In the genomic region with DNA sequence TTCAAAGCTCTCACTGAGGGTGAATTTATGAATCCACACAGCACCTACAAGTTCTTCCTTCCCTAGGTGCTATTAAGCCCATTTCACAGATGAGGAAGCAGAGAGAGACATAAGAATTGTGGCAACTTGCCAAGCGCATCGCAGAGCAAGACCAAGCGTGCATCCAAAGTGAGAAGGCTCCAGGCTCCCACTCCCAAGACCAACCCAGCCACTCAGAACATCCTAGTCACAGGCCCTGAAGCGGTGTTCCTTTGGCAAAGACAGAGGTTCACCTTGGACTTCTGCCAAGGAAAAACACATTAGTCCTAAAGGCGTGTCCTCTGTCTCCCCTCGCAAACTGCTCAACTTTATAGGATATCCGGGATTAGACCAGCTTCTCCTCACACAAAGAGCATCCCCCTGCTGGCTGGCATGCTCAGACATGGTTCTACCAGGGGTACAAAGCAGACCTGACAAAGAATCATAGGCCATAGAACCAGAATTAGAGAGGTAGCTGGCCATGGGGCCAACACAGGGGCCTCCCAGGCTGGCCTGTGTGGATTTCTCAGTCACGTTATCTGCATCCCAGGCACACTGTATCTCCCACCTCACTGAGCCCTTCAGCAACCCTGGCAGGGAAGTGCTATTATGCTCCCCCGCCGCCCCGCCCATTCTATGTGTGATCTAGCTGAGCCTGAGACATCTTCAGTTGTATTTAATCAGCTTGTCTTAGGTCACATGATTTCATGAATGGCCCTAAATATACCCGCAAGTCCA, we compare ENCODE assay signal across 10 cellular contexts.
DNase-seq lines count a peak whose midpoint lies in the region; ATAC-seq, FAIRE-seq and TF ChIP-seq lines count a peak whose summit lies in the region.
"Had no signal": no experiment of that assay in that cellular context is flagged by ENCODE, and none has a peak within 500 bp of the region (broad histone marks: within the 10 kb centered on the region; RNA-seq: fewer than 3 reads in every experiment).

No MANE protein-coding gene starts in this region.

- H3K9ac ChIP-seq in K562 (ENCODE audit: insufficient read depth in 1 of 2, low read depth in 2 of 2, low read length in 2 of 2) (peak overlapping the region in 1 of 2 experiments; percentile 17; a peak in 2 of 4 replicates), mesenchymal stem cell (ENCODE audit: low read length) (no peak overlapping the region)

- no peak for TF ChIP-seq RAD21 in K562 (CRISPR knock-in tag; conservative IDR thresholded peaks at IDR 0.05 in 1 of 2, IDR thresholded peaks at IDR 0.05 in 1 of 2)

- BruUV-seq in K562 (replicated peaks; lab: Mats Ljungman, UMichigan), result no TSS peak

- DNase-seq in DMS153 (lab: John Stamatoyannopoulos, UW) (peak; percentile 88), NCI-H1694 (lab: John Stamatoyannopoulos, UW) (peak; percentile 17), K562 (ENCODE audit: extremely low read depth in 1 of 4, low spot score in 3 of 4) (peak; percentile 34 to 83 (median 54)), mesenchymal stem cell (no peak), retina (no peak)
- DNase-seq in activated effector memory CD4-positive, alpha-beta T cell treated with anti-CD3 and anti-CD28 coated beads, Interleukin-2, amount 50 U/mL, for 16 hours, result no peak
- DNase-seq: NCI-H2107, psoas muscle had no signal

- H4K20me1 ChIP-seq in K562 (replicated peaks; ENCODE audit: control insufficient read depth, insufficient read depth, low read length), result no peaks in the 10 kb centered on the region

- intact Hi-C loops in K562 (cut with micrococcal nuclease), result no loop called here

- TF ChIP-seq POLR2A in K562 (conservative IDR thresholded peaks at IDR 0.05), result no peak
- no peak for TF ChIP-seq POLR2A in GM18505 (IDR thresholded peaks at IDR 0.05; ENCODE audit: borderline replicate concordance, extremely low read depth, insufficient read depth, insufficient read length)

- no peak overlapping the region for H3K18ac ChIP-seq in mesenchymal stem cell (ENCODE audit: low read depth in 1 of 2, low read length in 2 of 2)

- H3K9me1 ChIP-seq in K562 (ENCODE audit: control insufficient read depth, insufficient read depth, low read length), result no peaks in the 10 kb centered on the region

- H3K4me2 ChIP-seq in K562 (ENCODE audit: insufficient read depth, low read length) (peak overlapping the region; percentile 37; the same call in 1 of the 2 replicates), mesenchymal stem cell (ENCODE audit: low read length, poor library complexity, severe bottlenecking) (no peak overlapping the region)

- H2BK15ac ChIP-seq in mesenchymal stem cell (ENCODE audit: low read depth, poor library complexity, severe bottlenecking), result no peak overlapping the region

- H2BK120ac ChIP-seq in mesenchymal stem cell (ENCODE audit: low read depth, low read length), result no peak overlapping the region

- H3K14ac ChIP-seq in mesenchymal stem cell (ENCODE audit: low read length in 2 of 2), result no peak overlapping the region

- H2AFZ ChIP-seq in K562 (ENCODE audit: low read depth, low read length), result peak overlapping the region; percentile 59; the same call in 1 of the 2 replicates
- H2AFZ ChIP-seq in mesenchymal stem cell (ENCODE audit: low read depth, low read length), result no peak overlapping the region

- no peak overlapping the region for H3K4ac ChIP-seq in mesenchymal stem cell (ENCODE audit: low read depth in 1 of 2, low read length in 2 of 2)

- FAIRE-seq in K562 (lab: Jason Lieb, UNC), result peak; percentile 76

- no peak overlapping the region for H2BK12ac ChIP-seq in mesenchymal stem cell (ENCODE audit: low read length in 2 of 2)

- ATAC-seq in K562 (peak; percentile 97), HG03439 (IDR thresholded peaks at IDR 0.05; ENCODE audit: unreplicated experiment) (no peak), GM18505 (IDR thresholded peaks at IDR 0.05; ENCODE audit: unreplicated experiment) (no peak)

- H3K36me3 ChIP-seq in K562 (ENCODE audit: control insufficient read depth, insufficient read depth, low read length), result no peaks in the 10 kb centered on the region
- H3K36me3 ChIP-seq in mesenchymal stem cell (ENCODE audit: control insufficient read depth in 1 of 2, insufficient read depth in 2 of 2, low read depth in 1 of 2, low read length in 2 of 2), result peaks cover 0 to 10% of the 10 kb centered on the region in 2 experiments

- H4K8ac ChIP-seq in mesenchymal stem cell (ENCODE audit: low read length), result no peak overlapping the region

- H3K4me3 ChIP-seq in K562 (no peak overlapping the region), mesenchymal stem cell (ENCODE audit: insufficient read depth in 1 of 2, low read depth in 1 of 2, low read length in 2 of 2) (no peak overlapping the region)
- H3K4me3 ChIP-seq: psoas muscle had no signal

- no peaks in the 10 kb centered on the region for H3K9me3 ChIP-seq in K562 (replicated peaks; ENCODE audit: control insufficient read depth, insufficient read depth, low read depth, low read length)
- H3K9me3 ChIP-seq in mesenchymal stem cell (ENCODE audit: control insufficient read depth, low read length), result no peaks in the 10 kb centered on the region
- H3K9me3 ChIP-seq: psoas muscle had no signal

- POLR2A ChIA-PET in K562 (lab: Yijun Ruan, JAX), result interaction anchor here (0.7 to 1.0 kb wide), 2 partner anchors 16 to 28 kb away, joined by 3 read pairs; no protein-coding TSS in a partner anchor

- H2AK5ac ChIP-seq in mesenchymal stem cell (ENCODE audit: low read length, severe bottlenecking), result peak overlapping the region; percentile 35

- no peak for TF ChIP-seq CTCF in K562 (IDR thresholded peaks at IDR 0.05 in 2 of 3, conservative IDR thresholded peaks at IDR 0.05 in 1 of 3; ENCODE audit: insufficient read depth in 2 of 3, low read depth in 1 of 3, low read length in 3 of 3)

- H3K79me1 ChIP-seq in mesenchymal stem cell (replicated peaks; ENCODE audit: low read length, poor library complexity, severe bottlenecking), result peaks cover 32% of the 10 kb centered on the region

- no peaks in the 10 kb centered on the region for H3K27me3 ChIP-seq in K562 (ENCODE audit: control insufficient read depth in 2 of 2, insufficient read depth in 2 of 2, low read length in 2 of 2)
- H3K27me3 ChIP-seq in mesenchymal stem cell (ENCODE audit: control insufficient read depth in 1 of 2, insufficient read depth in 1 of 2, low read length in 2 of 2), result no peaks in the 10 kb centered on the region

- in situ Hi-C loops in K562 (cut with MboI), result no loop called here

- TF ChIP-seq EP300 in K562 (IDR thresholded peaks at IDR 0.05; ENCODE audit: low read length), result no peak

- CTCF ChIA-PET in K562 (lab: Yijun Ruan, JAX; ENCODE audit: low intra/inter-chr PET ratio), result no interaction called here

- H3K79me2 ChIP-seq in K562 (ENCODE audit: control insufficient read depth, insufficient read depth, low read length), result no peaks in the 10 kb centered on the region

- H4K91ac ChIP-seq in mesenchymal stem cell (ENCODE audit: low read length), result no peak overlapping the region

- H2BK5ac ChIP-seq in mesenchymal stem cell (ENCODE audit: low read depth, low read length, poor library complexity, severe bottlenecking), result no peak overlapping the region

- H3K27ac ChIP-seq in K562 (ENCODE audit: extremely low read depth, low read depth, low read length) (peak overlapping the region; percentile 33; the same call in 1 of the 3 replicates), mesenchymal stem cell (ENCODE audit: low read length, poor library complexity, severe bottlenecking) (no peak overlapping the region)
- H3K27ac ChIP-seq: psoas muscle had no signal

- H3K4me1 ChIP-seq in K562 (replicated peaks in 1 of 2; ENCODE audit: control insufficient read depth in 2 of 2, insufficient read depth in 2 of 2, low read length in 2 of 2) (peaks cover 10 to 15% of the 10 kb centered on the region in 2 experiments; a peak in 3 of 5 replicates), mesenchymal stem cell (ENCODE audit: control insufficient read depth, insufficient read depth, low read depth, low read length) (peaks cover 14% of the 10 kb centered on the region)

- no peak overlapping the region for H3K23ac ChIP-seq in mesenchymal stem cell (ENCODE audit: low read length in 2 of 2)

- WGBS in K562 (ENCODE audit: insufficient coverage, low coverage, missing lambda C conversion rate), result 11% methylated on average over 12 of the region's 12 CpGs
- 86% methylated on average over 11 of the region's 12 CpGs for WGBS in mesenchymal stem cell

TF ChIP-seq in K562, 482 proteins besides CTCF, POLR2A, EP300 and RAD21 (continues in another document):
- TF ChIP-seq NFIC (IDR thresholded peaks at IDR 0.05) (peak; percentile 95), TSC22D4 (tag; IDR thresholded peaks at IDR 0.05) (no peak), SREBF2 (CRISPR knock-in tag; IDR thresholded peaks at IDR 0.05) (no peak), ARID1B (IDR thresholded peaks at IDR 0.05) (0 out of 2 replicates have a peak, but pooled peaks have one; percentile 23), TAF9B (IDR thresholded peaks at IDR 0.05; ENCODE audit: partially characterized antibody) (no peak), ZNF79 (CRISPR knock-in tag; IDR thresholded peaks at IDR 0.05; ENCODE audit: low read depth) (no peak), ZNF766 (CRISPR knock-in tag; conservative IDR thresholded peaks at IDR 0.05) (no peak), ZBTB26 (CRISPR knock-in tag; IDR thresholded peaks at IDR 0.05) (no peak)
- TF ChIP-seq, protein P1, sequence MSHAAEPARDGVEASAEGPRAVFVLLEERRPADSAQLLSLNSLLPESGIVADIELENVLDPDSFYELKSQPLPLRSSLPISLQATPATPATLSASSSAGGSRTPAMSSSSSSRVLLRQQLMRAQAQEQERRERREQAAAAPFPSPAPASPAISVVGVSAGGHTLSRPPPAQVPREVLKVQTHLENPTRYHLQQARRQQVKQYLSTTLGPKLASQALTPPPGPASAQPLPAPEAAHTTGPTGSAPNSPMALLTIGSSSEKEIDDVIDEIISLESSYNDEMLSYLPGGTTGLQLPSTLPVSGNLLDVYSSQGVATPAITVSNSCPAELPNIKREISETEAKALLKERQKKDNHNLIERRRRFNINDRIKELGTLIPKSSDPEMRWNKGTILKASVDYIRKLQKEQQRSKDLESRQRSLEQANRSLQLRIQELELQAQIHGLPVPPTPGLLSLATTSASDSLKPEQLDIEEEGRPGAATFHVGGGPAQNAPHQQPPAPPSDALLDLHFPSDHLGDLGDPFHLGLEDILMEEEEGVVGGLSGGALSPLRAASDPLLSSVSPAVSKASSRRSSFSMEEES (CRISPR knock-in tag; IDR thresholded peaks at IDR 0.05), result peak; percentile 52

Comparison
In these comparisons a context has a peak if more than half of its experiments do, and no peak if none do; other contexts are left out.
1. DNase-seq: peak in DMS153 (single experiment), NCI-H1694 (single experiment) and K562 (4 of 4); none in mesenchymal stem cell (single experiment), retina (single experiment) and activated effector memory CD4-positive, alpha-beta T cell treated with anti-CD3 and anti-CD28 coated beads, Interleukin-2, amount 50 U/mL, for 16 hours (single experiment).